ENCODE assay signal across 8 cellular contexts in the genomic region with DNA sequence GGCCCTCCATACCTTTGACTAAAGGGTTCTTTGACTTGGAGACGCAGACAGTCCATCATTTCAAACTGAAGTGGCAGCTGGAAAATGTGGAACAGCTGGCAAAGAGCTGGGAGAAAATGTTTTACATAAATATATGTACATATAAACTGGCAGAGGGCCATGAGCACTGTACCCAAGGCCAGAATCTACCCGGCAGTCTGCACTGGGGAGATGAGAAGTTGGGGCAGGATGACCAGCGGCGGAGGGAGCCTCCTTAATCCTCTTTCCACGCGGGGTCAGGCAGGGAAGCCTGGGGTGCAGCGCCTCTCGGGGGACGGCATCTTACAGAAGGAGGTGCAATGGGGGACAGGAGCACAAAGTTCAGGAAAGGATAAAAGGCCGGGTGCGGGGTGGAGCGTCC. TPM values are rescaled to one million over a fixed set of nuclear protein-coding genes. Genes with fewer than 3 reads are reported as not detected.
DNase-seq lines count a peak whose midpoint lies in the region; ATAC-seq and TF ChIP-seq lines count a peak whose summit lies in the region.
"Had no signal": no experiment of that assay in that cellular context is flagged by ENCODE, and none has a peak within 500 bp of the region (broad histone marks: within the 10 kb centered on the region; RNA-seq: fewer than 3 reads in every experiment).

No MANE protein-coding gene starts in this region.

- H3K9ac ChIP-seq in H9 (ENCODE audit: extremely low read depth, insufficient read length, low read length) = peak overlapping the region; percentile 11
- H3K9ac ChIP-seq in smooth muscle cell (ENCODE audit: low read depth) = peak overlapping the region; percentile 66

- H4K8ac ChIP-seq in H9 (replicated peaks; ENCODE audit: insufficient read length, low read depth, low read length) = no peak overlapping the region

- H3K36me3 Mint-ChIP-seq in H9 (ENCODE audit: insufficient read depth in 1 of 3, low read depth in 3 of 3) (peaks cover 0 to 1% (median 0%) of the 10 kb centered on the region in 3 experiments; a peak in 1 of 7 replicates), activated B cell treated with CpG ODN at 0.5 μM for 24 hours (ENCODE audit: low read depth) (no peaks in the 10 kb centered on the region)

- H3T11ph ChIP-seq in H9 (ENCODE audit: low read length) = no peak overlapping the region

- H3K36me3 ChIP-seq in hepatocyte (replicated peaks; ENCODE audit: insufficient read depth, low read depth) = no peaks in the 10 kb centered on the region
- H3K36me3 ChIP-seq in smooth muscle cell (ENCODE audit: low read depth) = no peaks in the 10 kb centered on the region

- DNase-seq in H9 = no peak
- DNase-seq in activated B cell treated with CpG ODN at 0.5 μM for 24 hours = no peak
- peak; percentile 21 for DNase-seq in hepatocyte (ENCODE audit: low spot score)
- no peak for DNase-seq in smooth muscle cell (lab: John Stamatoyannopoulos, UW; ENCODE audit: unreplicated experiment)
- no peak for DNase-seq in NCI-H146 treated with DMSO at 0.1 percent for 48 hours (lab: John Stamatoyannopoulos, UW; ENCODE audit: unreplicated experiment)
- no peak for DNase-seq in SK-N-DZ (ENCODE audit: low spot score)

- H3K4me3 ChIP-seq in hepatocyte = peak overlapping the region; percentile 83
- peak overlapping the region; percentile 93 for H3K4me3 ChIP-seq in smooth muscle cell

- ATAC-seq in activated B cell treated with CpG ODN at 0.5 μM for 24 hours (ENCODE audit: low read depth) (no peak), HG02642 (IDR thresholded peaks at IDR 0.05; ENCODE audit: poor library complexity, unreplicated experiment) (no peak)

- TF ChIP-seq CTCF in H9 (conservative IDR thresholded peaks at IDR 0.05) (no peak), activated B cell treated with CpG ODN at 0.5 μM for 24 hours (IDR thresholded peaks at IDR 0.05) (no peak), hepatocyte (IDR thresholded peaks at IDR 0.05; ENCODE audit: poor library complexity) (no peak), smooth muscle cell (IDR thresholded peaks at IDR 0.05; ENCODE audit: borderline replicate concordance, insufficient read depth, poor library complexity, severe bottlenecking) (no peak)

- no peak overlapping the region for H3K56ac ChIP-seq in H9 (ENCODE audit: insufficient read length, low read depth, low read length)

- 0 out of 2 replicates have a peak overlapping the region, but pooled peaks have one; percentile 6 for H3K14ac ChIP-seq in H9 (ENCODE audit: insufficient read depth, low read length)

- H4K5ac ChIP-seq in H9 (ENCODE audit: insufficient read length, low read depth, low read length) = no peak overlapping the region

- H3K9me3 ChIP-seq in H9 (ENCODE audit: control insufficient read depth, low read depth, low read length) (no peaks in the 10 kb centered on the region), hepatocyte (ENCODE audit: low read depth) (no peaks in the 10 kb centered on the region), smooth muscle cell (replicated peaks; ENCODE audit: low read depth) (no peaks in the 10 kb centered on the region)
- H3K9me3 ChIP-seq: mucosa of descending colon had no signal

- H3K4me1 Mint-ChIP-seq in H9 (peaks cover 77 to 78% of the 10 kb centered on the region in 2 experiments), activated B cell treated with CpG ODN at 0.5 μM for 24 hours (peaks cover 20% of the 10 kb centered on the region)

- H4K91ac ChIP-seq in H9 (ENCODE audit: insufficient read length, low read depth, low read length) = no peak overlapping the region

- no peak overlapping the region for H2AK5ac ChIP-seq in H9 (ENCODE audit: insufficient read length, low read length)

- H2BK120ac ChIP-seq in H9 (ENCODE audit: low read depth, low read length, poor library complexity, severe bottlenecking) = no peak overlapping the region

- CTCF ChIA-PET in activated B cell treated with CpG ODN at 0.5 μM for 24 hours (lab: Charles Lee) = no interaction called here

- H2BK15ac ChIP-seq in H9 (ENCODE audit: low read depth, low read length) = no peak overlapping the region

- no peak overlapping the region for H2BK20ac ChIP-seq in H9 (ENCODE audit: low read depth, low read length, poor library complexity, severe bottlenecking)

- H3K27ac ChIP-seq in H9 (ENCODE audit: insufficient read length, low read depth, low read length) (no peak overlapping the region), hepatocyte (peak overlapping the region; percentile 95), smooth muscle cell (ENCODE audit: low read depth) (peak overlapping the region; percentile 73)

- H3K79me2 ChIP-seq in H9 (ENCODE audit: insufficient read depth, low read length) = peaks cover 4% of the 10 kb centered on the region; the same call in 1 of the 2 replicates
- H3K79me2 ChIP-seq in hepatocyte = peaks cover 28% of the 10 kb centered on the region
- peaks cover 38% of the 10 kb centered on the region for H3K79me2 ChIP-seq in smooth muscle cell (ENCODE audit: low read depth)

- H3K23ac ChIP-seq in H9 (ENCODE audit: insufficient read length, low read depth, low read length) = no peak overlapping the region

- intact Hi-C loops in activated B cell treated with CpG ODN at 0.5 μM for 24 hours (cut with micrococcal nuclease) = no loop called here

- H2BK12ac ChIP-seq in H9 (ENCODE audit: insufficient read length, low read depth, low read length) = no peak overlapping the region

- H4K20me1 ChIP-seq in H9 (ENCODE audit: control insufficient read depth, insufficient read depth, insufficient read length) (no peaks in the 10 kb centered on the region), hepatocyte (ENCODE audit: insufficient read depth, poor library complexity, severe bottlenecking) (peaks cover 9% of the 10 kb centered on the region), smooth muscle cell (ENCODE audit: low read depth) (peaks cover 43% of the 10 kb centered on the region)

- no peak overlapping the region for H2BK5ac ChIP-seq in H9 (ENCODE audit: insufficient read length, low read length)

- peak overlapping the region; percentile 85 to 94 for H3K4me3 Mint-ChIP-seq in H9
- peak overlapping the region; percentile 72 for H3K4me3 Mint-ChIP-seq in activated B cell treated with CpG ODN at 0.5 μM for 24 hours

- no peak overlapping the region for H3K4ac ChIP-seq in H9 (ENCODE audit: low read depth, low read length)

- H3K27me3 ChIP-seq in H9 (ENCODE audit: insufficient read depth, low read length) (no peaks in the 10 kb centered on the region; the same call in 1 of the 2 replicates), hepatocyte (peaks cover 29% of the 10 kb centered on the region), smooth muscle cell (ENCODE audit: low read depth) (no peaks in the 10 kb centered on the region)

- peaks cover 18% of the 10 kb centered on the region for H3K27me3 Mint-ChIP-seq in H9 (ENCODE audit: low read depth)
- H3K27me3 Mint-ChIP-seq in activated B cell treated with CpG ODN at 0.5 μM for 24 hours = peaks cover 51% of the 10 kb centered on the region

- H3K9me3 Mint-ChIP-seq in H9 (peaks cover 0 to 1% of the 10 kb centered on the region in 2 experiments; a peak in 2 of 5 replicates), activated B cell treated with CpG ODN at 0.5 μM for 24 hours (no peaks in the 10 kb centered on the region)

- H2AFZ ChIP-seq in H9 (ENCODE audit: low read length) (no peak overlapping the region), hepatocyte (no peak overlapping the region), smooth muscle cell (ENCODE audit: low read depth) (no peak overlapping the region)

- H3K23me2 ChIP-seq in H9 (ENCODE audit: insufficient read length, low read depth, low read length, poor library complexity, severe bottlenecking) = peaks cover 25% of the 10 kb centered on the region

- H3K4me1 ChIP-seq in H9 (ENCODE audit: insufficient read depth, low read length) = peaks cover 7% of the 10 kb centered on the region; the same call in 1 of the 2 replicates
- peaks cover 27% of the 10 kb centered on the region for H3K4me1 ChIP-seq in hepatocyte (ENCODE audit: insufficient read depth)
- H3K4me1 ChIP-seq in smooth muscle cell (ENCODE audit: low read depth) = peaks cover 59% of the 10 kb centered on the region

- WGBS in H9 (ENCODE audit: extremely low coverage, insufficient read length, low lambda C conversion rate) = no CpG with 5 or more reads among the region's 12 CpGs
- under 1% methylated on average over 12 of the region's 12 CpGs for WGBS in hepatocyte (ENCODE audit: low lambda C conversion rate, missing lambda C conversion rate)
- 1% methylated on average over 11 of the region's 12 CpGs for WGBS in smooth muscle cell (ENCODE audit: low lambda C conversion rate)

- no peak overlapping the region for H3K18ac ChIP-seq in H9 (ENCODE audit: insufficient read length, low read depth, low read length)

- H3F3A ChIP-seq in smooth muscle cell (ENCODE audit: low read depth) = peaks cover 17% of the 10 kb centered on the region

- no peaks in the 10 kb centered on the region for H3K79me1 ChIP-seq in H9 (ENCODE audit: insufficient read depth, low read depth, low read length, poor library complexity, severe bottlenecking)

- POLR2A ChIA-PET in activated B cell treated with CpG ODN at 0.5 μM for 24 hours (lab: Charles Lee) = no interaction called here

- H3K4me2 ChIP-seq in H9 (ENCODE audit: insufficient read depth, insufficient read length, low read length) (peak overlapping the region; percentile 93), hepatocyte (peak overlapping the region; percentile 80), smooth muscle cell (peak overlapping the region; percentile 95)

- peak overlapping the region in 2 of 3 experiments; percentile 25 to 89; a peak in 3 of 7 replicates for H3K27ac Mint-ChIP-seq in H9
- H3K27ac Mint-ChIP-seq in activated B cell treated with CpG ODN at 0.5 μM for 24 hours = no peak overlapping the region

- no peaks in the 10 kb centered on the region for H3K9me2 ChIP-seq in hepatocyte (replicated peaks; ENCODE audit: insufficient read depth)

RNA-seq across cellular contexts. Expression of gene GLI3, which starts 1.3 kb away (rescaled TPM):
- total RNA-seq in H9 (2021) (43.0 and 45.0 TPM in 2 replicates), activated B cell treated with CpG ODN at 0.5 μM for 24 hours (not detected in 2 replicates), hepatocyte (3.6 and 5.5 TPM in 2 replicates), smooth muscle cell (31.1 and 31.2 TPM in 2 replicates)
- polyA plus RNA-seq in hepatocyte (20.0 and 25.2 TPM in 2 replicates), smooth muscle cell (68.2 and 70.4 TPM in 2 replicates)
- polyA plus RNA-seq in SK-N-DZ (2014; cell fraction: cytosol; rRNA removed) = 2.4 and 2.6 TPM in 2 replicates
- 1.5 and 3.5 TPM in 2 replicates for polyA plus RNA-seq in SK-N-DZ (2014; cell fraction: nucleus; rRNA removed)
